ENCODE assay signal across 8 cellular contexts in the genomic region with DNA sequence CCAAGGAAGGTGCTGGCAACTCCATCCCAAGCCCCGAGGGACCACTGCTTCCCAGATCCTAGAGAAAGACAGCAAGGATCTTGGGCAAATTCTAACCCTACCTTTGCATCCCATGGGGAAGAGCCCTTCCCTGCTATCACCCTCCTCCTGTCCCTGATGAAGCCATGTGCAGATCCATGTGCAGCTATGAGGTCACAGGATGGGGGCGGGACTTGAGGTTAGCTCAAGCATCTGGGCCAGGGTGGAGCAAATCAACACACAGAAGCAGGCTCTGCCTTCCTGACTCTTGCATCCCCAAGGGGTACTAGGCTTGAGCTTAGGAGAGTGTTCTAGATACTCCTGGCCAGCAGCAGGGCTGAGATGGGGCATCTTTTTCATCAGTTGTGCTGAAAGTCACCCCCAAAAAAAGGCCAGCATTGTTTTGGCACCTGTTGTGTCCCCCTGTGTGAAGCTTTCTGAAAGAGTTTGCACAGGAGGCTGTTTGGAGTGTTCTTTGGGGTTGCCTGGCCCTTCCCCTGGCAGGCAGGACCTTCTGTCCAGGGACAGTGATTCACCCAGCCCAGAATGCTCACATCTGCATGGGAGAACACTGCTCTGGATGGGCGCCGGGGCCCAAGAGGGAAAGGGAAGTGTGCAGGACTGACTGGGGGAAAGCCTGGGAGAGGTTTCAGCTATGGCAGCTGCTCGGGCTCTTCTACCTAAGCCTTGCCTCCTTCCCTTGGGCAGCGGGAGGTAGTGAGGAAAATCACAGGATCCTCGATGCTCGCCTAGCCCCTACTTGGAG. TPM values are rescaled to one million over a fixed set of nuclear protein-coding genes. Genes with fewer than 3 reads are reported as not detected.
DNase-seq lines count a peak whose midpoint lies in the region; ATAC-seq, FAIRE-seq and TF ChIP-seq lines count a peak whose summit lies in the region.

No MANE protein-coding gene starts in this region.

- peak; percentile 5 for DNase-seq in NK-92 treated with Interleukin-12 subunit alpha and Interleukin-12 subunit beta, amount 100 ng/mL, for 24 hours (lab: John Stamatoyannopoulos, UW)
- DNase-seq in NK-92 (lab: John Stamatoyannopoulos, UW; ENCODE audit: unreplicated experiment), result no peak
- peak; percentile 70 for DNase-seq in T-helper 9 cell
- DNase-seq in bronchial epithelial cell (ENCODE audit: low read depth), result peak; percentile 69
- peak in 9 of 10 donors; percentile 45 to 83 (median 73) for DNase-seq in naive thymus-derived CD8-positive, alpha-beta T cell
- DNase-seq in NCI-H1092 treated with DMSO at 0.1 percent for 48 hours (lab: John Stamatoyannopoulos, UW), result no peak

- no peak for TF ChIP-seq CTCF in bronchial epithelial cell (IDR thresholded peaks at IDR 0.05; ENCODE audit: insufficient read depth, low read length, severe bottlenecking)

- H3K36me3 Mint-ChIP-seq in naive thymus-derived CD8-positive, alpha-beta T cell, result no peaks in the 10 kb centered on the region

- no peaks in the 10 kb centered on the region for H3K27me3 Mint-ChIP-seq in naive thymus-derived CD8-positive, alpha-beta T cell

- H3K4me3 ChIP-seq in bronchial epithelial cell (ENCODE audit: low read depth, low read length), result no peak overlapping the region

- POLR2A ChIA-PET in naive thymus-derived CD8-positive, alpha-beta T cell (lab: Charles Lee), result interaction anchor here (0.9 to 18.2 kb wide), 5 partner anchors 9 to 96 kb away, joined by 3 to 851 read pairs (median 8); partner anchors contain the start of genes PRPS1 and TSC22D3

- peak overlapping the region in 9 of 10 donors; percentile 4 to 94 (median 46) for H3K4me3 Mint-ChIP-seq in naive thymus-derived CD8-positive, alpha-beta T cell

- peaks cover 0 to 1% (median 0%) of the 10 kb centered on the region in 9 donors for H3K9me3 Mint-ChIP-seq in naive thymus-derived CD8-positive, alpha-beta T cell

- no peaks in the 10 kb centered on the region for H3K27me3 ChIP-seq in bronchial epithelial cell (ENCODE audit: control insufficient read depth, insufficient read depth, low read length)

- no peaks in the 10 kb centered on the region for H3K36me3 ChIP-seq in bronchial epithelial cell (ENCODE audit: control insufficient read depth, insufficient read depth, low read length)

- peak; percentile 80 for FAIRE-seq in bronchial epithelial cell (lab: Jason Lieb, UNC)

- no peak for TF ChIP-seq POLR2A in GM18505 (IDR thresholded peaks at IDR 0.05; ENCODE audit: borderline replicate concordance, extremely low read depth, insufficient read depth, insufficient read length)

- H3K4me1 Mint-ChIP-seq in naive thymus-derived CD8-positive, alpha-beta T cell, result peaks cover 33 to 75% (median 72%) of the 10 kb centered on the region in 4 donors

- ATAC-seq in naive thymus-derived CD8-positive, alpha-beta T cell, result peak; percentile 13 to 56
- ATAC-seq in GM18517 (IDR thresholded peaks at IDR 0.05; ENCODE audit: unreplicated experiment), result no peak
- no peak for ATAC-seq in GM18505 (IDR thresholded peaks at IDR 0.05; ENCODE audit: unreplicated experiment)

- peak overlapping the region; percentile 68 to 100 (median 98) for H3K27ac Mint-ChIP-seq in naive thymus-derived CD8-positive, alpha-beta T cell

RNA-seq across cellular contexts. Expression of gene PRPS1, which starts 50.8 kb away (rescaled TPM):
- total RNA-seq in bronchial epithelial cell, result 11.8 and 15.0 TPM in 2 replicates
- 10 to 100 TPM; 62.4 to 66.3 TPM for total RNA-seq in naive thymus-derived CD8-positive, alpha-beta T cell
- polyA plus RNA-seq in naive thymus-derived CD8-positive, alpha-beta T cell, result 10 to 100 TPM; 53.8 to 61.6 (median 56.7) TPM

Comparison
In these comparisons a context has a peak if more than half of its experiments do, and no peak if none do; other contexts are left out.
1. DNase-seq: peak in NK-92 treated with Interleukin-12 subunit alpha and Interleukin-12 subunit beta, amount 100 ng/mL, for 24 hours (single experiment), T-helper 9 cell (single experiment), bronchial epithelial cell (single experiment) and naive thymus-derived CD8-positive, alpha-beta T cell (9 of 10); none in NK-92 (single experiment) and NCI-H1092 treated with DMSO at 0.1 percent for 48 hours (single experiment).
2. ATAC-seq: peak in naive thymus-derived CD8-positive, alpha-beta T cell (2 of 2); none in GM18517 (single experiment) and GM18505 (single experiment).